In the genomic region with DNA sequence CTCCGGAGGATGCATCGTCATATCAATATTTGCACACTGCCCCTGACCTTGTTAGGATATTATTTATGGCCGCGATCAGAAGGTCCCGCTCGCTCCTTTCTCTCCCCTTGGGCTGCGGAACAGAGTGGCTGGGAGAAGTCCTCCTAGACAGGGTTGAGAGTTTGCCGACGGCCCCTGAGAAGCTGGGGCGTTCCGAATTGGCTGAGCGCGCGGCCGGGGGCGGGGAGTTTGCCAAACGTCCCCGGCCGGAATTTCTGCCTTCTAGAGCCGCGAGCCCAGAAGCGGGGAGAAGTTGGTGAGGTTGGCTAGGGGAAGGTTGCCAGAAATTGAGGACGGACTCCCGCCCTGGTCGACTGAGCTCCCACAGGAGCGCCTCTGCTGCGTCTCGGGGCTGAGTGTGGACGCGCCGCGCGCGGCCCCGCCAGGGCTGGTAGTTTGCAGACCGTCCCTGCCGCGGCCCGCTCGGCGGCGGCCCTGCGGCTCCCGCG, we compare ENCODE assay signal across 8 cellular contexts.
A peak's percentile ranks its signal among the peaks of the same experiment; 100 is the strongest.
DNase-seq lines count a peak whose midpoint lies in the region; ATAC-seq and TF ChIP-seq lines count a peak whose summit lies in the region.

No MANE protein-coding gene starts in this region.

- CTCF ChIA-PET in BJ (lab: Yijun Ruan, JAX): interaction anchor here (0.6 to 7.6 kb wide), 9 partner anchors 13 to 332 kb away, joined by 3 to 134 read pairs (median 14); no protein-coding TSS in a partner anchor

- peak; percentile 73 for TF ChIP-seq POLR2A in GM19193 (IDR thresholded peaks at IDR 0.05; ENCODE audit: extremely low read depth, insufficient read depth, insufficient read length)

- no peaks in the 10 kb centered on the region for H3K27me3 ChIP-seq in BJ (ENCODE audit: control insufficient read depth, insufficient read depth, low read length)

- TF ChIP-seq CTCF in BJ (IDR thresholded peaks at IDR 0.05; ENCODE audit: insufficient read depth, low read depth, low read length) (no peak), coronary artery (IDR thresholded peaks at IDR 0.05) (no peak)

- POLR2A ChIA-PET in BJ (lab: Charles Lee): no interaction called here

- ATAC-seq in HG03378 (IDR thresholded peaks at IDR 0.05; ENCODE audit: unreplicated experiment): peak; percentile 58
- ATAC-seq in left lobe of liver: peak; percentile 81

- DNase-seq in BJ (ENCODE audit: low read depth): peak; percentile 63
- peak; percentile 78 to 85 for DNase-seq in NCI-H524 (lab: John Stamatoyannopoulos, UW)
- peak; percentile 87 for DNase-seq in activated CD4-positive, alpha-beta T cell treated with anti-CD3 and anti-CD28 coated beads for 48 hours
- DNase-seq in coronary artery (ENCODE audit: low spot score): peak; percentile 92
- DNase-seq in left lobe of liver (ENCODE audit: low spot score): peak; percentile 95
- peak; percentile 76 for DNase-seq in stimulated activated CD4-positive, alpha-beta T cell treated with anti-CD3 and anti-CD28 coated beads, Interleukin-2, amount 100 ng/mL, for 4 hours (ENCODE audit: low read depth)

- H3K36me3 ChIP-seq in BJ (ENCODE audit: control insufficient read depth, insufficient read depth, low read length): no peaks in the 10 kb centered on the region

- H3K4me3 ChIP-seq in BJ (ENCODE audit: low read depth, low read length) (peak overlapping the region; percentile 84), coronary artery (peak overlapping the region; percentile 84)

- peak overlapping the region; percentile 93 to 98 for H3K27ac ChIP-seq in coronary artery

Comparison
In these comparisons a context has a peak if more than half of its experiments do, and no peak if none do; other contexts are left out.
1. Peak in every context shown above with its lines: DNase-seq, ATAC-seq, H3K4me3 ChIP-seq and H3K27ac ChIP-seq.